Comparison of ENCODE assay signal across 1 cellular context in genomic region chr4:38691251-38692008, GRCh38.
TF ChIP-seq lines count a peak whose summit lies in the region.

No MANE protein-coding gene starts in this region.

TF ChIP-seq in GM12878, 131 proteins besides CTCF, POLR2A, EP300 and RAD21 (continued from another document):
- no peak for TF ChIP-seq MAX (IDR thresholded peaks at IDR 0.05; ENCODE audit: low read depth, low read length)
- TF ChIP-seq SPI1 (IDR thresholded peaks at IDR 0.05; ENCODE audit: borderline replicate concordance, insufficient read depth, low read depth, low read length) = no peak
- no peak for TF ChIP-seq YBX1 (IDR thresholded peaks at IDR 0.05)
